24 cellular contexts compared by ENCODE assay signal in genomic region chr12:30652034-30652696, GRCh38.
"Had no signal": no experiment of that assay in that cellular context is flagged by ENCODE, and none has a peak within 500 bp of the region (broad histone marks: within the 10 kb centered on the region; RNA-seq: fewer than 3 reads in every experiment).

No MANE protein-coding gene starts in this region.

- H3K9me3 ChIP-seq: MG63 had no signal

- H3K4me3 Mint-ChIP-seq: activated B cell treated with CpG ODN at 0.5 μM for 24 hours; activated CD4-positive, alpha-beta T cell treated with anti-CD3 and anti-CD28 coated beads, Interleukin-2, amount 10 ng/mL, durations not matched to agents 24 days and 14 days; activated CD8-positive, alpha-beta memory T cell treated with anti-CD3 and anti-CD28 coated beads, Interleukin-2, amount 10 ng/mL, durations not matched to agents 7 days and 5 days; activated naive CD4-positive, alpha-beta T cell treated with anti-CD3 and anti-CD28 coated beads, Interleukin-2, amount 50 U/mL, for 24 hours; T-helper 1 cell treated with Interleukin-12 subunit alpha and Interleukin-12 subunit beta and Interleukin-4 antibody, amounts not matched to agents 30 μg/mL and 1 μg/mL, for 36 hours had no signal

- H3K27me3 ChIP-seq: brain microvascular endothelial cell, cardiac muscle cell, MG63 had no signal

- H2AFZ ChIP-seq: PC-9 had no signal

- H3K36me3 ChIP-seq: brain microvascular endothelial cell had no signal

- H3K27ac Mint-ChIP-seq: activated B cell treated with CpG ODN at 0.5 μM for 24 hours; activated CD4-positive, alpha-beta T cell treated with anti-CD3 and anti-CD28 coated beads, Interleukin-2, amount 10 ng/mL, durations not matched to agents 24 days and 14 days; activated naive CD4-positive, alpha-beta T cell treated with anti-CD3 and anti-CD28 coated beads, Interleukin-2, amount 50 U/mL, for 24 hours; T-helper 1 cell treated with Interleukin-12 subunit alpha and Interleukin-12 subunit beta and Interleukin-4 antibody, amounts not matched to agents 30 μg/mL and 1 μg/mL, for 36 hours had no signal

- H3K4me3 ChIP-seq: cardiac muscle cell, MG63, PC-9 had no signal

- H3K4me1 Mint-ChIP-seq: activated B cell treated with CpG ODN at 0.5 μM for 24 hours had no signal

- FAIRE-seq: colon had no signal

- H3K4me2 ChIP-seq: PC-9 had no signal

- H3K27ac ChIP-seq: brain microvascular endothelial cell, cardiac muscle cell, PC-9 had no signal

- H3K9me3 Mint-ChIP-seq: activated B cell treated with CpG ODN at 0.5 μM for 24 hours; activated CD4-positive, alpha-beta T cell treated with anti-CD3 and anti-CD28 coated beads, Interleukin-2, amount 10 ng/mL, durations not matched to agents 24 days and 14 days; activated naive CD4-positive, alpha-beta T cell treated with anti-CD3 and anti-CD28 coated beads, Interleukin-2, amount 50 U/mL, for 24 hours; T-helper 1 cell treated with Interleukin-12 subunit alpha and Interleukin-12 subunit beta and Interleukin-4 antibody, amounts not matched to agents 30 μg/mL and 1 μg/mL, for 36 hours had no signal

- ATAC-seq: activated CD8-positive, alpha-beta memory T cell treated with anti-CD3 and anti-CD28 coated beads, Interleukin-2, amount 10 ng/mL, durations not matched to agents 7 days and 5 days had no signal

- DNase-seq: activated B cell treated with CpG ODN at 0.5 μM for 24 hours; activated CD4-positive, alpha-beta T cell treated with anti-CD3 and anti-CD28 coated beads for 1 hour; activated CD4-positive, alpha-beta T cell treated with anti-CD3 and anti-CD28 coated beads, Interleukin-2, amount 10 ng/mL, durations not matched to agents 24 days and 14 days; activated CD4-positive, alpha-beta T cell treated with anti-CD3 and anti-CD28 coated beads, Interleukin-2, amount 50 U/mL, for 48 hours; activated CD8-positive, alpha-beta memory T cell treated with anti-CD3 and anti-CD28 coated beads, Interleukin-2, amount 10 ng/mL, durations not matched to agents 7 days and 5 days; activated T-cell treated with anti-CD3 and anti-CD28 coated beads, Interleukin-2, amount 50 U/mL, for 48 hours; brain microvascular endothelial cell; cerebellar nuclear complex; MG63; MV-4-11; NCI-H1092 treated with DMSO at 0.1 percent for 48 hours; NCI-H1417 treated with DMSO at 0.1 percent for 48 hours; NCI-H1694; NCI-H2029; NCI-H2107; NCI-H510A treated with DMSO at 0.1 percent for 48 hours; NCI-H69; PC-9; SHP77 treated with DMSO at 0.1 percent for 48 hours; T-helper 9 cell had no signal

- H3K27me3 Mint-ChIP-seq: activated B cell treated with CpG ODN at 0.5 μM for 24 hours; activated CD4-positive, alpha-beta T cell treated with anti-CD3 and anti-CD28 coated beads, Interleukin-2, amount 10 ng/mL, durations not matched to agents 24 days and 14 days; activated CD8-positive, alpha-beta memory T cell treated with anti-CD3 and anti-CD28 coated beads, Interleukin-2, amount 10 ng/mL, durations not matched to agents 7 days and 5 days; activated naive CD4-positive, alpha-beta T cell treated with anti-CD3 and anti-CD28 coated beads, Interleukin-2, amount 50 U/mL, for 24 hours had no signal
